ENCODE assay signal across 1 cellular context in genomic region chr9:38376266-38376665, GRCh38.
TF ChIP-seq lines count a peak whose summit lies in the region.

No MANE protein-coding gene starts in this region.

TF ChIP-seq in HepG2, 621 proteins besides CTCF, POLR2A, EP300 and RAD21 (continued from another document):
- TF ChIP-seq FOSL1 (CRISPR knock-in tag; IDR thresholded peaks at IDR 0.05; ENCODE audit: borderline replicate concordance), result no peak
- 0 out of 2 replicates have a peak, but pooled peaks have one; percentile 31 for TF ChIP-seq MTA1 (CRISPR knock-in tag; IDR thresholded peaks at IDR 0.05; ENCODE audit: borderline replicate concordance)
- no peak for TF ChIP-seq HINFP (CRISPR knock-in tag; IDR thresholded peaks at IDR 0.05; ENCODE audit: low read depth)
- no peak for TF ChIP-seq ZFP36 (IDR thresholded peaks at IDR 0.05; ENCODE audit: borderline replicate concordance, low read depth, low read length, partially characterized antibody)
- no peak for TF ChIP-seq SP5 (CRISPR knock-in tag; IDR thresholded peaks at IDR 0.05; ENCODE audit: borderline replicate concordance, low read depth)
- peak; percentile 48 for TF ChIP-seq SALL1 (CRISPR knock-in tag; IDR thresholded peaks at IDR 0.05)
- TF ChIP-seq SP4 (CRISPR knock-in tag; IDR thresholded peaks at IDR 0.05), result no peak
- TF ChIP-seq PBX2 (CRISPR knock-in tag; IDR thresholded peaks at IDR 0.05), result no peak
- TF ChIP-seq ZNF234 (CRISPR knock-in tag; conservative IDR thresholded peaks at IDR 0.05), result no peak
- no peak for TF ChIP-seq ZNF17 (CRISPR knock-in tag; IDR thresholded peaks at IDR 0.05)
- peak; percentile 60 for TF ChIP-seq HNF4A (CRISPR knock-in tag; IDR thresholded peaks at IDR 0.05)
- TF ChIP-seq NR2F2 (IDR thresholded peaks at IDR 0.05; ENCODE audit: borderline replicate concordance, low read depth), result peak; percentile 72; the same call in 1 of the 2 replicates
- TF ChIP-seq NCOR1 (IDR thresholded peaks at IDR 0.05; ENCODE audit: borderline replicate concordance, low read length), result peak; percentile 55
- TF ChIP-seq LRRFIP1 (CRISPR knock-in tag; conservative IDR thresholded peaks at IDR 0.05), result no peak
- no peak for TF ChIP-seq ZC3H13 (CRISPR knock-in tag; IDR thresholded peaks at IDR 0.05)
- TF ChIP-seq HCFC1 (IDR thresholded peaks at IDR 0.05; ENCODE audit: low read depth, low read length), result no peak
- TF ChIP-seq SCMH1 (CRISPR knock-in tag; IDR thresholded peaks at IDR 0.05; ENCODE audit: borderline replicate concordance), result no peak
- no peak for TF ChIP-seq ZBTB7B (CRISPR knock-in tag; IDR thresholded peaks at IDR 0.05)
- TF ChIP-seq ZNF33B (CRISPR knock-in tag; IDR thresholded peaks at IDR 0.05), result no peak
- TF ChIP-seq BHLHE40 (IDR thresholded peaks at IDR 0.05; ENCODE audit: low read length), result no peak
- no peak for TF ChIP-seq STAT6 (CRISPR knock-in tag; IDR thresholded peaks at IDR 0.05; ENCODE audit: borderline replicate concordance)
- TF ChIP-seq FOXO1 (CRISPR knock-in tag; IDR thresholded peaks at IDR 0.05), result 0 out of 2 replicates have a peak, but pooled peaks have one; percentile 33
- TF ChIP-seq SUZ12 (IDR thresholded peaks at IDR 0.05; ENCODE audit: low read depth, low read length), result no peak
- no peak for TF ChIP-seq ZNF724P (CRISPR knock-in tag; IDR thresholded peaks at IDR 0.05; ENCODE audit: borderline replicate concordance)
- TF ChIP-seq ZNF292 (CRISPR knock-in tag; IDR thresholded peaks at IDR 0.05; ENCODE audit: borderline replicate concordance, low read depth), result no peak
- no peak for TF ChIP-seq ZNF224 (CRISPR knock-in tag; IDR thresholded peaks at IDR 0.05)
- TF ChIP-seq NFE2L1 (CRISPR knock-in tag; IDR thresholded peaks at IDR 0.05; ENCODE audit: borderline replicate concordance), result no peak
- 0 out of 2 replicates have a peak, but pooled peaks have one; percentile 13 for TF ChIP-seq GATAD2A (CRISPR knock-in tag; IDR thresholded peaks at IDR 0.05)
- no peak for TF ChIP-seq ATF3 (CRISPR knock-in tag; IDR thresholded peaks at IDR 0.05)
- TF ChIP-seq ZNF510 (CRISPR knock-in tag; IDR thresholded peaks at IDR 0.05; ENCODE audit: low read depth), result no peak
